ENCODE assay signal across 19 cellular contexts in genomic region chr1:199682081-199682480, GRCh38.
DNase-seq lines count a peak whose midpoint lies in the region; ATAC-seq, FAIRE-seq and TF ChIP-seq lines count a peak whose summit lies in the region.
"Had no signal": no experiment of that assay in that cellular context is flagged by ENCODE, and none has a peak within 500 bp of the region (broad histone marks: within the 10 kb centered on the region; RNA-seq: fewer than 3 reads in every experiment).

No MANE protein-coding gene starts in this region.

- TF ChIP-seq CTCF in D721Med (IDR thresholded peaks at IDR 0.05; ENCODE audit: insufficient read depth, missing control alignments) (no peak), HEK293 (tag by site-specific recombination; IDR thresholded peaks at IDR 0.05) (no peak)

- peak; percentile 16 for FAIRE-seq in D721Med (lab: Jason Lieb, UNC)
- FAIRE-seq: A549, GM12891, GM19239 had no signal

- CTCF ChIA-PET in HEK293 (lab: Yijun Ruan, JAX), result interaction anchor here (1.1 kb wide), 1 partner anchor 803 kb away, joined by 3 read pairs; no protein-coding TSS in a partner anchor

- H3K4me3 ChIP-seq in HEK293 (ENCODE audit: low read depth, low read length), result no peak overlapping the region
- H3K4me3 ChIP-seq: A549, BLaER1 had no signal

- no peaks in the 10 kb centered on the region for H3K4me1 ChIP-seq in HEK293 (ENCODE audit: control insufficient read depth, insufficient read depth, low read length)
- H3K4me1 ChIP-seq: BE2C had no signal

- H3K36me3 ChIP-seq in HEK293 (ENCODE audit: control insufficient read depth in 2 of 2, insufficient read depth in 1 of 2, low read length in 2 of 2), result no peaks in the 10 kb centered on the region
- H3K36me3 ChIP-seq: BE2C, BLaER1 had no signal

- no peak overlapping the region for H3K27ac ChIP-seq in HEK293 (ENCODE audit: extremely low read depth, low read depth, low read length)
- H3K27ac ChIP-seq: BLaER1 had no signal

- DNase-seq in D721Med (ENCODE audit: insufficient read length, low spot score) (no peak), hepatic stellate cell (ENCODE audit: low spot score) (no peak), A172 (ENCODE audit: low spot score) (no peak)
- DNase-seq: 8988T; ACHN; BE2C; C1 segment of cervical spinal cord; CD4-positive, alpha-beta memory T cell; CD4-positive, CD25-positive, alpha-beta regulatory T cell; CD8-positive, alpha-beta memory T cell; COR-L47; DMS79 treated with DMSO at 0.1 percent for 48 hours; GF-D8 had no signal

- no peaks in the 10 kb centered on the region for H3K9me3 ChIP-seq in HEK293 (ENCODE audit: control insufficient read depth, insufficient read depth, low read depth, low read length)
- H3K9me3 ChIP-seq: A549, BE2C, BLaER1 had no signal

- POLR2A ChIA-PET in HEK293 (lab: Yijun Ruan, JAX), result no interaction called here

- ATAC-seq in HG02610 (IDR thresholded peaks at IDR 0.05; ENCODE audit: unreplicated experiment), result no peak
- ATAC-seq: A549 had no signal

TF ChIP-seq in HEK293, 187 proteins besides CTCF, POLR2A, EP300 and RAD21:
- TF ChIP-seq OSR2 (tag by site-specific recombination; IDR thresholded peaks at IDR 0.05) (no peak), FEZF1 (tag by site-specific recombination; IDR thresholded peaks at IDR 0.05) (no peak), ZBTB21 (tag by site-specific recombination; IDR thresholded peaks at IDR 0.05) (no peak), MZF1 (tag by site-specific recombination; IDR thresholded peaks at IDR 0.05; ENCODE audit: borderline replicate concordance) (no peak), ZNF747 (tag by site-specific recombination; IDR thresholded peaks at IDR 0.05) (no peak), ZNF366 (tag by site-specific recombination; conservative IDR thresholded peaks at IDR 0.05) (peak; percentile 37), ZNF202 (tag by site-specific recombination; IDR thresholded peaks at IDR 0.05; ENCODE audit: borderline replicate concordance) (no peak), REPIN1 (tag by site-specific recombination; IDR thresholded peaks at IDR 0.05; ENCODE audit: low read depth) (no peak), EGR2 (tag by site-specific recombination; IDR thresholded peaks at IDR 0.05; ENCODE audit: low read depth) (no peak), ZNF239 (tag by site-specific recombination; IDR thresholded peaks at IDR 0.05) (no peak), PRDM4 (tag by site-specific recombination; IDR thresholded peaks at IDR 0.05) (no peak), KLF17 (tag by site-specific recombination; IDR thresholded peaks at IDR 0.05) (no peak), ZNF138 (tag by site-specific recombination; IDR thresholded peaks at IDR 0.05; ENCODE audit: borderline replicate concordance) (no peak), ZNF140 (tag by site-specific recombination; IDR thresholded peaks at IDR 0.05) (no peak), AEBP2 (tag by site-specific recombination; IDR thresholded peaks at IDR 0.05; ENCODE audit: borderline replicate concordance) (no peak), SETDB1 (IDR thresholded peaks at IDR 0.05; ENCODE audit: insufficient read length, low read length) (no peak), PRDM1 (tag by site-specific recombination; IDR thresholded peaks at IDR 0.05) (peak; percentile 39; the same call in 1 of the 2 replicates), ELK4 (IDR thresholded peaks at IDR 0.05; ENCODE audit: borderline replicate concordance, low read depth, low read length) (no peak)
